8 cellular contexts compared by ENCODE assay signal in the genomic region with DNA sequence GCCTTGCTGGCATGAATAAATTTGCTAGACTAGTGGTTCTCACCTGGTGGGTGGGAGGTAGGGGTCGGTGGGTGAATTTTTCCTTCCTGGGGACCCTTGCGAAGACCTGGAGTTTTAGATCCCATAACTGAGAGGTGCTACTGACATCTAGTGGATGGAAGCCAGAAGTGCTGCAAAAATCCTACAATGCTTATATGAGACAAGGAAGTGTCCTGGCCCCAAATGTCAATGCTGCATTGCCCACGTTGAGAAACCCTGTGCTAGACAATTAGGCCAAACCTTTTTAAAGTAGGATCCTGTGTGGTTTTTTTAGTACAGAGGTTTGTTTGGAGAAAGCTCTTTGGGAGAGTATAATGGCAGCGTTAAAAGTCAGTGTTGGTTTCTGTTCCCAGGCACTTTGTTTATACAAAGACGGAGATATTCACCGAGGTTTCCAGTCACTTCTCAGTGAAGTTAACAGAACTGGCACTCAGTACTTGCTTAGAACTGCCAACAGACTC. TPM values are rescaled to one million over a fixed set of nuclear protein-coding genes. Genes with fewer than 3 reads are reported as not detected.
DNase-seq lines count a peak whose midpoint lies in the region; ATAC-seq, FAIRE-seq and TF ChIP-seq lines count a peak whose summit lies in the region.

No MANE protein-coding gene starts in this region.

- H4K20me1 ChIP-seq in endothelial cell of umbilical vein (replicated peaks; ENCODE audit: control insufficient read depth, extremely low read depth, insufficient read depth, low read length), result no peaks in the 10 kb centered on the region

- no peaks in the 10 kb centered on the region for H3K27me3 ChIP-seq in endothelial cell of umbilical vein (ENCODE audit: control insufficient read depth in 2 of 2, insufficient read depth in 2 of 2, low read length in 2 of 2)
- H3K27me3 ChIP-seq in mucosa of rectum (ENCODE audit: control insufficient read depth in 2 of 2, insufficient read depth in 2 of 2, low read length in 2 of 2), result no peaks in the 10 kb centered on the region

- H3K4me2 ChIP-seq in endothelial cell of umbilical vein (ENCODE audit: insufficient read depth, low read length), result peak overlapping the region; percentile 35

- H2AFZ ChIP-seq in endothelial cell of umbilical vein (ENCODE audit: low read depth, low read length), result no peak overlapping the region

- dilution Hi-C loops in endothelial cell of umbilical vein (cut with MboI; ENCODE audit: extremely low pct_ligation_motif_present, low sequenced_read_pairs), result no loop called here

- H3K9me3 ChIP-seq in endothelial cell of umbilical vein (replicated peaks; ENCODE audit: control insufficient read depth, insufficient read depth, low read length) (no peaks in the 10 kb centered on the region), mucosa of rectum (ENCODE audit: control insufficient read depth in 2 of 2, low read length in 2 of 2) (no peaks in the 10 kb centered on the region)

- TF ChIP-seq POLR2A in GM12892 (IDR thresholded peaks at IDR 0.05; ENCODE audit: low read depth, low read length) (no peak), endothelial cell of umbilical vein (IDR thresholded peaks at IDR 0.05; ENCODE audit: low read depth, low read length) (no peak)

- CTCF ChIA-PET in endothelial cell of umbilical vein (lab: Charles Lee), result interaction anchor here (0.6 to 0.8 kb wide), 2 partner anchors 9 to 16 kb away, joined by 3 read pairs; no protein-coding TSS in a partner anchor

- intact Hi-C loops in endothelial cell of umbilical vein (cut with micrococcal nuclease), result loop anchor here (1.0 kb wide), 3 partner anchors 9 to 461 kb away; partner anchors contain the start of gene SERPINB8

- H3K27ac ChIP-seq in endothelial cell of umbilical vein (ENCODE audit: insufficient read depth, low read depth, low read length) (no peak overlapping the region), mucosa of rectum (ENCODE audit: low read depth in 2 of 2, low read length in 2 of 2) (peak overlapping the region in 1 of 2 donors; percentile 18), urinary bladder (ENCODE audit: low read depth) (no peak overlapping the region)

- H3K4me3 ChIP-seq in AG10803 (ENCODE audit: low read length) (peak overlapping the region; percentile 51), WI38 (ENCODE audit: low read depth, low read length) (peak overlapping the region; percentile 38), endothelial cell of umbilical vein (replicated peaks in 1 of 3; ENCODE audit: insufficient read depth in 1 of 3, low read depth in 1 of 3, low read length in 3 of 3) (no peak overlapping the region), mucosa of rectum (ENCODE audit: low read length in 2 of 2) (peak overlapping the region; percentile 34 to 39), urinary bladder (ENCODE audit: low read depth, low read length) (peak overlapping the region; percentile 17)

- POLR2A ChIA-PET in endothelial cell of umbilical vein (lab: Charles Lee), result no interaction called here

- DNase-seq in AG10803 (ENCODE audit: low read depth), result peak; percentile 76
- DNase-seq in GM12892 (ENCODE audit: insufficient read length), result no peak
- peak; percentile 47 to 49 for DNase-seq in NCI-H2081 (lab: John Stamatoyannopoulos, UW)
- DNase-seq in endothelial cell of umbilical vein (ENCODE audit: low read depth, low spot score), result peak; percentile 73

- TF ChIP-seq CTCF in AG10803 (conservative IDR thresholded peaks at IDR 0.05; ENCODE audit: low read length), result peak; percentile 96
- TF ChIP-seq CTCF in WI38 (IDR thresholded peaks at IDR 0.05; ENCODE audit: low read depth, low read length), result peak; percentile 87
- TF ChIP-seq CTCF in endothelial cell of umbilical vein (IDR thresholded peaks at IDR 0.05; ENCODE audit: extremely low read depth in 1 of 2, insufficient read depth in 1 of 2, low read depth in 1 of 2, low read length in 2 of 2), result peak; percentile 83 to 84

- ATAC-seq in HG02870 (IDR thresholded peaks at IDR 0.05; ENCODE audit: unreplicated experiment), result peak; percentile 35

- H3K9me1 ChIP-seq in endothelial cell of umbilical vein (replicated peaks; ENCODE audit: control insufficient read depth, extremely low read depth, insufficient read depth, low read length), result no peaks in the 10 kb centered on the region

- H3K36me3 ChIP-seq in endothelial cell of umbilical vein (ENCODE audit: control insufficient read depth in 2 of 2, extremely low read depth in 1 of 2, insufficient read depth in 2 of 2, low read length in 2 of 2), result peaks cover 6 to 7% of the 10 kb centered on the region in 2 experiments
- peaks cover 13 to 24% of the 10 kb centered on the region in 2 donors for H3K36me3 ChIP-seq in mucosa of rectum (ENCODE audit: control insufficient read depth in 2 of 2, insufficient read depth in 2 of 2, low read length in 2 of 2)
- H3K36me3 ChIP-seq in urinary bladder (ENCODE audit: insufficient read depth), result no peaks in the 10 kb centered on the region

- BruUV-seq in endothelial cell of umbilical vein (replicated peaks; lab: Mats Ljungman, UMichigan), result no TSS peak

- H3K4me1 ChIP-seq in endothelial cell of umbilical vein (ENCODE audit: control insufficient read depth, extremely low read depth, insufficient read depth, low read length), result peaks cover 2% of the 10 kb centered on the region
- peaks cover 2 to 4% of the 10 kb centered on the region in 2 donors for H3K4me1 ChIP-seq in mucosa of rectum (ENCODE audit: control insufficient read depth in 2 of 2, insufficient read depth in 2 of 2, low read length in 2 of 2)
- H3K4me1 ChIP-seq in urinary bladder (ENCODE audit: insufficient read depth), result peaks cover 1% of the 10 kb centered on the region

- peaks cover 35% of the 10 kb centered on the region for H3K79me2 ChIP-seq in endothelial cell of umbilical vein (ENCODE audit: control insufficient read depth, insufficient read depth, low read length)

- FAIRE-seq in GM12892 (lab: Jason Lieb, UNC) (peak; percentile 78), endothelial cell of umbilical vein (lab: Jason Lieb, UNC) (peak; percentile 50)

- 6% methylated on average over 6 of the region's 6 CpGs for WGBS in urinary bladder

- no peak overlapping the region for H3K9ac ChIP-seq in endothelial cell of umbilical vein (replicated peaks; ENCODE audit: extremely low read depth, insufficient read depth, low read length)
- no peak overlapping the region for H3K9ac ChIP-seq in mucosa of rectum (ENCODE audit: low read depth in 1 of 2, low read length in 2 of 2)

TF ChIP-seq in endothelial cell of umbilical vein, 7 proteins besides CTCF, POLR2A, EP300 and RAD21:
- TF ChIP-seq, protein P1, sequence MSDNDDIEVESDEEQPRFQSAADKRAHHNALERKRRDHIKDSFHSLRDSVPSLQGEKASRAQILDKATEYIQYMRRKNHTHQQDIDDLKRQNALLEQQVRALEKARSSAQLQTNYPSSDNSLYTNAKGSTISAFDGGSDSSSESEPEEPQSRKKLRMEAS (IDR thresholded peaks at IDR 0.05; ENCODE audit: insufficient read depth, insufficient read length), result no peak
- no peak for TF ChIP-seq EZH2 (IDR thresholded peaks at IDR 0.05; ENCODE audit: borderline replicate concordance, low read depth, low read length, severe bottlenecking)
- TF ChIP-seq JUN (IDR thresholded peaks at IDR 0.05; ENCODE audit: borderline replicate concordance, insufficient read depth, insufficient read length, low read depth), result no peak
- no peak for TF ChIP-seq POLR2AphosphoS5 (IDR thresholded peaks at IDR 0.05; ENCODE audit: insufficient read depth, low read depth, low read length)
- TF ChIP-seq MYC (IDR thresholded peaks at IDR 0.05; ENCODE audit: low read depth, low read length), result no peak
- no peak for TF ChIP-seq FOS (IDR thresholded peaks at IDR 0.05; ENCODE audit: borderline replicate concordance, insufficient read depth, low read length)
- no peak for TF ChIP-seq GATA2 (IDR thresholded peaks at IDR 0.05; ENCODE audit: insufficient read depth, insufficient read length, low read depth, low read length)

RNA-seq across cellular contexts. Expression of gene SERPINB8, which starts 9.6 kb away (rescaled TPM):
- 10.7 TPM for polyA plus RNA-seq in GM12892 (2012; ENCODE audit: missing spikeins)
- total RNA-seq in endothelial cell of umbilical vein (24.1 and 25.7 TPM in 2 replicates), urinary bladder (3.5 TPM)
- polyA plus RNA-seq in endothelial cell of umbilical vein (11.9 and 15.3 TPM in 2 replicates), urinary bladder (6.4 TPM)
- 18.3 and 22.3 TPM in 2 replicates for polyA plus RNA-seq in endothelial cell of umbilical vein (2011; cell fraction: cytosol; rRNA removed)
- polyA plus RNA-seq in endothelial cell of umbilical vein (2011; cell fraction: nucleus; rRNA removed), result 23.9 and 26.7 TPM in 2 replicates
- 18.9 and 38.7 TPM in 2 replicates for polyA plus RNA-seq in endothelial cell of umbilical vein (2012)
- 16.1 and 19.0 TPM in 2 replicates for polyA minus RNA-seq in endothelial cell of umbilical vein
- polyA minus RNA-seq in endothelial cell of umbilical vein (2011; cell fraction: cytosol; rRNA and poly(A)+ RNA removed), result 6.8 TPM
- 19.5 and 24.1 TPM in 2 replicates for polyA minus RNA-seq in endothelial cell of umbilical vein (2011; cell fraction: nucleus; rRNA and poly(A)+ RNA removed)

RNA-seq across cellular contexts. Expression of gene HMSD, which starts 30.4 kb away (rescaled TPM):
- polyA plus RNA-seq in GM12892 (2012; ENCODE audit: missing spikeins), result 27.3 TPM
- total RNA-seq in endothelial cell of umbilical vein (not detected in 2 replicates), urinary bladder (0.11 TPM)
- polyA plus RNA-seq in endothelial cell of umbilical vein (0.06 and 0.08 TPM in 2 replicates), urinary bladder (not detected)
- 0.04 and 0.06 TPM in 2 replicates for polyA plus RNA-seq in endothelial cell of umbilical vein (2011; cell fraction: cytosol; rRNA removed)
- polyA plus RNA-seq in endothelial cell of umbilical vein (2011; cell fraction: nucleus; rRNA removed), result 0.08 and 0.14 TPM in 2 replicates
- polyA plus RNA-seq in endothelial cell of umbilical vein (2012), result 1.9 and 15.0 TPM in 2 replicates
- polyA minus RNA-seq in endothelial cell of umbilical vein, result 0.15 TPM in 1 of 2 replicates, not detected in the other
- polyA minus RNA-seq in endothelial cell of umbilical vein (2011; cell fraction: cytosol; rRNA and poly(A)+ RNA removed), result not detected
- not detected in 2 replicates for polyA minus RNA-seq in endothelial cell of umbilical vein (2011; cell fraction: nucleus; rRNA and poly(A)+ RNA removed)

Comparison
In these comparisons a context has a peak if more than half of its experiments do, and no peak if none do; other contexts are left out.
1. H3K4me3 ChIP-seq: peak in AG10803 (single experiment), WI38 (single experiment), mucosa of rectum (2 of 2) and urinary bladder (single experiment); none in endothelial cell of umbilical vein (0 of 3).
2. Peak in every context shown above with its lines, with median percentiles within 50 percentile points of each other: CTCF ChIP-seq.